In the genomic region with DNA sequence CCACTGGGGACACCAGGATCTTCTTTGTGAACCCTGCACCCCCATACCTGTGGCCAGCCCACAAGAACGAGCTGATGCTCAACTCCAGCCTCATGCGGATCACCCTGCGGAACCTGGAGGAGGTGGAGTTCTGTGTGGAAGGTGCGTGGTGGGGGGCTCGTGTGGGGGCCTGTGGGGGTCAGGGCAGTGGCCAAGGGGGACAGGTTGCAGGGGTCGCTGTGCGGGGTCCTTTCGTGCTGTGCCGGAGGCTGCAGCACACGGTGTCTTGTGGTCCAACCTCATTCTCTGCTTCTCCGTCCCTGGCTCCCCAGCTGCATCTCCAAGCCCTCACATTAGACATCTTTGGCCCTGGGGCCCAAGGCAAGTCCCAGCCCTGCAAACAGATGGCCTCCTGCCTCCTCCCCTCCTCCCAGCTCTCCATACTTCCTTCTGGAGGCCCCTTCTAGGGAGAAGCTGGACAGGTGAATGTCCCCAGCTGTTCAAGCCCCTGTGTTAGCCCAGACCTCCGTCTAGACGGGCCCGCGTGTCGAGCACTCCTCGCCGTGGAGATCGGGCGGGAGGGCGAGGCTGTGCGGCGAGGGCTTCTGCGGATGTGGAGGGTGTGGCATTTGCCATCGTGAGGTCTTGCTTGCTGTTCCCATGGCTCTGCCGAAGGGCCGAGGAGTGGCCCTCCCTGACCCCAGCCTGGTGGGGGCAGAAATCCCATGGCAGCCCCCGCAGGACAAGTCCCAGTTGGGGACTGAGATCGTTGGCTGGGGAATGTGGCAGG, we compare ENCODE assay signal across 19 cellular contexts. TPM values are rescaled to one million over a fixed set of nuclear protein-coding genes. Genes with fewer than 3 reads are reported as not detected.
DNase-seq lines count a peak whose midpoint lies in the region; ATAC-seq and TF ChIP-seq lines count a peak whose summit lies in the region.
"Had no signal": no experiment of that assay in that cellular context is flagged by ENCODE, and none has a peak within 500 bp of the region (broad histone marks: within the 10 kb centered on the region; RNA-seq: fewer than 3 reads in every experiment).

No MANE protein-coding gene starts in this region.

- no peak for DNase-seq in CD14-positive monocyte (ENCODE audit: low spot score)
- DNase-seq in HFFc6, result no peak
- DNase-seq in brain microvascular endothelial cell, result no peak
- no peak for DNase-seq in naive B cell
- no peak for DNase-seq in KG1 (lab: John Stamatoyannopoulos, UW)
- no peak for DNase-seq in NCI-H524 treated with DMSO at 0.1 percent for 48 hours (lab: John Stamatoyannopoulos, UW)
- DNase-seq: activated CD4-positive, alpha-beta T cell treated with anti-CD3 and anti-CD28 coated beads for 36 hours; central memory CD4-positive, alpha-beta T cell; gastrocnemius medialis; NCI-H1694 treated with DMSO at 0.1 percent for 48 hours; NCI-H526 treated with DMSO at 0.1 percent for 48 hours; ovary; RPMI8226; stimulated activated naive CD4-positive, alpha-beta T cell had no signal

- H3K27me3 ChIP-seq in brain microvascular endothelial cell (replicated peaks), result no peaks in the 10 kb centered on the region
- H3K27me3 ChIP-seq: ovary had no signal

- peaks cover 14% of the 10 kb centered on the region for H3K36me3 ChIP-seq in brain microvascular endothelial cell (replicated peaks)
- H3K36me3 ChIP-seq: gastrocnemius medialis, ovary had no signal

- intact Hi-C loops in CD14-positive monocyte (cut with micrococcal nuclease), result loop anchor here in 1 of 2 donors (5.0 kb wide), 1 partner anchor 35 kb away; no protein-coding TSS in a partner anchor

- H3K27ac Mint-ChIP-seq in CD14-positive monocyte (peak overlapping the region in 1 of 7 donors; percentile 64), HFFc6 (peak overlapping the region; percentile 66), naive B cell (peak overlapping the region in 2 of 6 donors; percentile 56 to 57)
- H3K27ac Mint-ChIP-seq: activated CD4-positive, alpha-beta T cell treated with anti-CD3 and anti-CD28 coated beads for 36 hours; activated naive CD4-positive, alpha-beta T cell treated with anti-CD3 and anti-CD28 coated beads, Interleukin-2, amount 50 U/mL, for 72 hours; memory B cell; T-helper 2 cell treated with Interferon-gamma antibody and Interleukin-4, amounts not matched to agents 5 μg/mL and 100 μg/mL, for 36 hours had no signal

- no peak for ATAC-seq in naive B cell (ENCODE audit: low read depth in 2 of 2)
- no peak for ATAC-seq in HG02571 (IDR thresholded peaks at IDR 0.05; ENCODE audit: unreplicated experiment)
- ATAC-seq: activated CD4-positive, alpha-beta T cell treated with anti-CD3 and anti-CD28 coated beads for 36 hours; gastrocnemius medialis had no signal

- in situ Hi-C loops in brain microvascular endothelial cell (cut with HindIII; ENCODE audit: low pct_ligation_motif_present, low sequenced_read_pairs), result no loop called here

- H3K9me3 Mint-ChIP-seq in CD14-positive monocyte, result peaks cover 0 to 6% (median 0%) of the 10 kb centered on the region in 7 donors
- no peaks in the 10 kb centered on the region for H3K9me3 Mint-ChIP-seq in HFFc6
- H3K9me3 Mint-ChIP-seq in naive B cell, result no peaks in the 10 kb centered on the region
- H3K9me3 Mint-ChIP-seq: activated naive CD4-positive, alpha-beta T cell treated with anti-CD3 and anti-CD28 coated beads, Interleukin-2, amount 50 U/mL, for 72 hours; memory B cell; T-helper 2 cell treated with Interferon-gamma antibody and Interleukin-4, amounts not matched to agents 5 μg/mL and 100 μg/mL, for 36 hours had no signal

- no peak overlapping the region for H3K27ac ChIP-seq in brain microvascular endothelial cell
- H3K27ac ChIP-seq: gastrocnemius medialis, ovary had no signal

- H3K4me3 Mint-ChIP-seq in CD14-positive monocyte, result peak overlapping the region; percentile 43 to 67
- peak overlapping the region; percentile 82 for H3K4me3 Mint-ChIP-seq in HFFc6
- H3K4me3 Mint-ChIP-seq in naive B cell, result peak overlapping the region in 5 of 8 donors; percentile 20 to 77 (median 53)
- H3K4me3 Mint-ChIP-seq: activated CD4-positive, alpha-beta T cell treated with anti-CD3 and anti-CD28 coated beads for 36 hours; memory B cell had no signal

- TF ChIP-seq CTCF in CD14-positive monocyte (IDR thresholded peaks at IDR 0.05) (no peak), HFFc6 (IDR thresholded peaks at IDR 0.05) (no peak), brain microvascular endothelial cell (IDR thresholded peaks at IDR 0.05; ENCODE audit: low read depth, low read length, missing control alignments) (no peak)

- H3K4me1 Mint-ChIP-seq in CD14-positive monocyte, result peaks cover 6% of the 10 kb centered on the region
- H3K4me1 Mint-ChIP-seq in HFFc6 (ENCODE audit: low read depth), result peaks cover 23% of the 10 kb centered on the region
- H3K4me1 Mint-ChIP-seq in naive B cell, result peaks cover 6 to 12% (median 8%) of the 10 kb centered on the region in 3 donors

- peak overlapping the region; percentile 15 for H3K4me3 ChIP-seq in brain microvascular endothelial cell (ENCODE audit: low read depth, low read length)
- H3K4me3 ChIP-seq: gastrocnemius medialis, ovary had no signal

- H3K27me3 Mint-ChIP-seq in CD14-positive monocyte (ENCODE audit: low read depth in 3 of 3) (peaks cover 29 to 51% (median 36%) of the 10 kb centered on the region in 3 donors), HFFc6 (ENCODE audit: insufficient read depth) (no peaks in the 10 kb centered on the region; the same call in 1 of the 2 replicates), naive B cell (peaks cover 0 to 20% (median 10%) of the 10 kb centered on the region in 3 donors)

- H3K36me3 Mint-ChIP-seq in CD14-positive monocyte (no peaks in the 10 kb centered on the region), HFFc6 (ENCODE audit: low read depth) (peaks cover 5% of the 10 kb centered on the region), naive B cell (no peaks in the 10 kb centered on the region)
- H3K36me3 Mint-ChIP-seq: activated naive CD4-positive, alpha-beta T cell treated with anti-CD3 and anti-CD28 coated beads, Interleukin-2, amount 50 U/mL, for 72 hours; memory B cell had no signal

RNA-seq across cellular contexts. Expression of a gene that starts 2.6 kb away (rescaled TPM):
- polyA plus RNA-seq in CD14-positive monocyte (under 1 TPM; 0.06 to 0.43 TPM), naive B cell (ENCODE audit: low read depth in 6 of 6) (under 1 TPM in 2 of 6 donors, not detected in 4; 0.04 to 0.52 TPM)
- 100 to 1,000 TPM; 131 to 164 (median 140) TPM for total RNA-seq in HFFc6 (2021; fragmentation: NEBNext Ultra II Directional; extraction: Animal tissue kit (Norgen Biotek cat#: 25700))

RNA-seq across cellular contexts. Expression of a gene that starts 9.2 kb away (rescaled TPM):
- polyA plus RNA-seq in CD14-positive monocyte, result 100 to 1,000 TPM; 128 to 241 TPM
- total RNA-seq in HFFc6 (2021; fragmentation: NEBNext Ultra II Directional; extraction: Animal tissue kit (Norgen Biotek cat#: 25700)), result 10 to 100 TPM; 38.4 to 89.1 (median 42.1) TPM
- 100 to 1,000 TPM in 4 of 6 donors, 10 to 100 TPM in 2; 55.1 to 183 (median 124) TPM for polyA plus RNA-seq in naive B cell (ENCODE audit: low read depth in 6 of 6)

RNA-seq across cellular contexts. Expression of a gene that starts 22.6 kb away (rescaled TPM):
- polyA plus RNA-seq in CD14-positive monocyte (1 to 10 TPM; 1.4 to 2.0 TPM), naive B cell (ENCODE audit: low read depth in 6 of 6) (under 1 TPM in 2 of 6 donors, not detected in 4; 0.45 to 0.64 TPM)
- 10 to 100 TPM; 14.1 to 17.4 (median 15.6) TPM for total RNA-seq in HFFc6 (2021; fragmentation: NEBNext Ultra II Directional; extraction: Animal tissue kit (Norgen Biotek cat#: 25700))

RNA-seq across cellular contexts. Expression of a gene that starts 40.6 kb away (rescaled TPM):
- polyA plus RNA-seq in CD14-positive monocyte, result not detected
- total RNA-seq in HFFc6 (2021; fragmentation: NEBNext Ultra II Directional; extraction: Animal tissue kit (Norgen Biotek cat#: 25700)), result under 1 TPM in 2 of 6 experiments, not detected in 4; 0.17 to 0.18 TPM
- not detected for polyA plus RNA-seq in naive B cell (ENCODE audit: low read depth in 6 of 6)
- total RNA-seq: activated CD4-positive, alpha-beta T cell treated with anti-CD3 and anti-CD28 coated beads for 36 hours; activated naive CD4-positive, alpha-beta T cell treated with anti-CD3 and anti-CD28 coated beads, Interleukin-2, amount 50 U/mL, for 72 hours had no signal
- polyA plus RNA-seq: BJ had no signal

RNA-seq across cellular contexts. Expression of a gene that starts 51.6 kb away (rescaled TPM):
- polyA plus RNA-seq in CD14-positive monocyte, result not detected
- not detected for total RNA-seq in HFFc6 (2021; fragmentation: NEBNext Ultra II Directional; extraction: Animal tissue kit (Norgen Biotek cat#: 25700))
- polyA plus RNA-seq in naive B cell (ENCODE audit: low read depth in 6 of 6), result not detected
- total RNA-seq: activated CD4-positive, alpha-beta T cell treated with anti-CD3 and anti-CD28 coated beads for 36 hours; activated naive CD4-positive, alpha-beta T cell treated with anti-CD3 and anti-CD28 coated beads, Interleukin-2, amount 50 U/mL, for 72 hours; gastrocnemius medialis had no signal
- polyA plus RNA-seq: BJ, ovary had no signal
